In genomic region chr15:63967616-63968015, GRCh38 we compare ENCODE assay signal across 9 cellular contexts.
"Had no signal": no experiment of that assay in that cellular context is flagged by ENCODE, and none has a peak within 500 bp of the region (broad histone marks: within the 10 kb centered on the region; RNA-seq: fewer than 3 reads in every experiment).

No MANE protein-coding gene starts in this region.

- ATAC-seq: SK-N-SH treated with all-trans-retinoic acid at 6 μM for 48 hours had no signal

- DNase-seq: activated naive CD4-positive, alpha-beta T cell treated with Interleukin-2 at 50 U/mL for 16 hours; effector memory CD4-positive, alpha-beta T cell; occipital lobe; SHP77; T-helper 2 cell; trophoblast cell had no signal

- H3K27ac Mint-ChIP-seq: nephron had no signal

- H3K4me3 Mint-ChIP-seq: central memory CD8-positive, alpha-beta T cell; nephron had no signal

- H3K9me3 Mint-ChIP-seq: central memory CD8-positive, alpha-beta T cell had no signal
